23 cellular contexts compared by ENCODE assay signal in the genomic region with DNA sequence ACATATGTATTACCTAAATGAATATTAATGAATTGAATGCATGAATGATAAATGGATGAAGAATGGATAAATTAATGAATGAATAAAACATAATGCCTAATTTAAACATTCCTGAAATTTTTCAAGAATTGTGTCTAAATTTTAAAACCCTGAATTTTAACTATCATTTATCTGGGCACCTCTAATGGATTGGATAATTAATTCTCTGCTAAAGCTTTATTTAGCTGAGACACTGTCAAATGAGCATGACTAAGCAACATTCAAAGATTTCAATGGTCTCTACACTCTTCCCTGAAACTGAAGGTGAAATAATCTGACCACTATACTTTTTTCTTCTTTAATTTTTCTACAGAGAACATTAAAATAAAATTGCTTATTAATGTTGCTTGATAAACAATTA.
"Had no signal": no experiment of that assay in that cellular context is flagged by ENCODE, and none has a peak within 500 bp of the region (broad histone marks: within the 10 kb centered on the region; RNA-seq: fewer than 3 reads in every experiment).

No MANE protein-coding gene starts in this region.

- FAIRE-seq: colon, endothelial cell of umbilical vein, islet of Langerhans, keratinocyte had no signal

- H3K36me3 Mint-ChIP-seq: mesothelial cell of epicardium; naive thymus-derived CD4-positive, alpha-beta T cell had no signal

- H3K4me1 Mint-ChIP-seq: naive thymus-derived CD4-positive, alpha-beta T cell had no signal

- ATAC-seq: foreskin keratinocyte; gastrocnemius medialis; heart right ventricle; left cardiac atrium; left lung; left ventricle myocardium superior; lower lobe of right lung; naive thymus-derived CD4-positive, alpha-beta T cell had no signal

- H3K9me3 Mint-ChIP-seq: mesothelial cell of epicardium had no signal

- H3K9me3 ChIP-seq: esophagus muscularis mucosa, gastrocnemius medialis, left lung, lower lobe of right lung had no signal

- DNase-seq: dermis blood vessel endothelial cell; dorsolateral prefrontal cortex; effector CD4-positive, alpha-beta T cell; effector memory CD4-positive, alpha-beta T cell; foreskin keratinocyte; gastrocnemius medialis; glutamatergic neuron; head of caudate nucleus; heart right ventricle; hippocampal formation; left cardiac atrium; left lung; left ventricle myocardium superior; lower lobe of right lung; mesenchymal stem cell; naive thymus-derived CD4-positive, alpha-beta T cell had no signal

- H3K36me3 ChIP-seq: esophagus muscularis mucosa, gastrocnemius medialis, heart right ventricle, left lung, lower lobe of right lung had no signal

- H3K4me3 Mint-ChIP-seq: mesothelial cell of epicardium; naive thymus-derived CD4-positive, alpha-beta T cell had no signal

- H3K27ac Mint-ChIP-seq: mesothelial cell of epicardium; naive thymus-derived CD4-positive, alpha-beta T cell had no signal

- H3K27ac ChIP-seq: coronary artery, dorsolateral prefrontal cortex, esophagus muscularis mucosa, foreskin keratinocyte, gastrocnemius medialis, heart right ventricle, left lung, lower lobe of right lung had no signal

- H3K4me1 ChIP-seq: esophagus muscularis mucosa, foreskin keratinocyte, gastrocnemius medialis, heart right ventricle, left lung, lower lobe of right lung had no signal

- H3K27me3 ChIP-seq: dorsolateral prefrontal cortex, esophagus muscularis mucosa, foreskin keratinocyte, gastrocnemius medialis, heart right ventricle, left lung had no signal

- H3K4me3 ChIP-seq: coronary artery, dorsolateral prefrontal cortex, esophagus muscularis mucosa, gastrocnemius medialis, heart right ventricle, left lung, lower lobe of right lung had no signal

- H3K27me3 Mint-ChIP-seq: naive thymus-derived CD4-positive, alpha-beta T cell had no signal
